ENCODE assay signal across 9 cellular contexts in genomic region chr1:42201986-42202385, GRCh38. TPM values are rescaled to one million over a fixed set of nuclear protein-coding genes. Genes with fewer than 3 reads are reported as not detected.
"Had no signal": no experiment of that assay in that cellular context is flagged by ENCODE, and none has a peak within 500 bp of the region (broad histone marks: within the 10 kb centered on the region; RNA-seq: fewer than 3 reads in every experiment).

No MANE protein-coding gene starts in this region.

- H3K4me2 ChIP-seq: GM23338 had no signal

- DNase-seq: H9, HCEC 1CT, HFFc6, IMR-90, KBM-7 had no signal

- H3K4me3 ChIP-seq: GM23338 had no signal

- ATAC-seq: GM23338 had no signal

- H2AFZ ChIP-seq: GM23338 had no signal

- H3K27ac ChIP-seq: HL-60 had no signal

RNA-seq across cellular contexts. Expression of gene GUCA2A, which starts 37.4 kb away (rescaled TPM):
- total RNA-seq: GM23338, H1, H9, HFFc6, IMR-90 had no signal
- polyA plus RNA-seq: GM23338, H1, IMR-90 had no signal

RNA-seq across cellular contexts. Expression of gene GUCA2B, which starts 48.8 kb away (rescaled TPM):
- total RNA-seq: GM23338, H1, H9, HFFc6, HT1080, IMR-90 had no signal
- polyA plus RNA-seq: GM23338, H1, IMR-90 had no signal
